Comparison of ENCODE assay signal across 22 cellular contexts in genomic region chr3:196138464-196138863, GRCh38. TPM values are rescaled to one million over a fixed set of nuclear protein-coding genes. Genes with fewer than 3 reads are reported as not detected.
DNase-seq lines count a peak whose midpoint lies in the region; ATAC-seq and TF ChIP-seq lines count a peak whose summit lies in the region.
"Had no signal": no experiment of that assay in that cellular context is flagged by ENCODE, and none has a peak within 500 bp of the region (broad histone marks: within the 10 kb centered on the region; RNA-seq: fewer than 3 reads in every experiment).

No MANE protein-coding gene starts in this region.

- H3K79me1 ChIP-seq in IMR-90 (ENCODE audit: low read depth in 1 of 2, low read length in 2 of 2): no peaks in the 10 kb centered on the region
- H3K79me1 ChIP-seq in trophoblast cell (ENCODE audit: low read length): peaks cover 14% of the 10 kb centered on the region

- H3K9me3 Mint-ChIP-seq in WTC11: no peaks in the 10 kb centered on the region
- no peaks in the 10 kb centered on the region for H3K9me3 Mint-ChIP-seq in activated CD8-positive, alpha-beta T cell treated with anti-CD3 and anti-CD28 coated beads for 36 hours
- H3K9me3 Mint-ChIP-seq: activated CD4-positive, alpha-beta T cell treated with anti-CD3 and anti-CD28 coated beads, Interleukin-2, amount 10 ng/mL, durations not matched to agents 24 days and 14 days; CD8-positive, alpha-beta T cell; naive thymus-derived CD4-positive, alpha-beta T cell; stimulated activated memory B cell treated with anti-CD40 and anti-IgM and Interleukin-4, amounts not matched to agents 10 μg/mL and 1 μg/mL and 100 μg/mL, for 72 hours had no signal

- H4K91ac ChIP-seq in IMR-90 (ENCODE audit: insufficient read depth, low read depth, low read length) (no peak overlapping the region), trophoblast cell (ENCODE audit: low read depth, low read length) (no peak overlapping the region)

- peak; percentile 60 for DNase-seq in IMR-90
- DNase-seq in WTC11 (ENCODE audit: low spot score): no peak
- DNase-seq in hepatocyte (ENCODE audit: low spot score): no peak
- DNase-seq in trophoblast cell: peak; percentile 76 to 91
- DNase-seq in NCI-H187 (lab: John Stamatoyannopoulos, UW): no peak
- no peak for DNase-seq in activated CD8-positive, alpha-beta T cell treated with anti-CD3 and anti-CD28 coated beads for 36 hours
- no peak for DNase-seq in mesenteric fat pad (ENCODE audit: low spot score)
- DNase-seq: activated CD4-positive, alpha-beta T cell treated with anti-CD3 and anti-CD28 coated beads, Interleukin-2, amount 10 ng/mL, durations not matched to agents 24 days and 14 days; activated effector memory CD4-positive, alpha-beta T cell treated with Interleukin-2 at 50 U/mL for 16 hours; CD8-positive, alpha-beta T cell; cortex of kidney; foreskin melanocyte; hippocampal formation; naive thymus-derived CD4-positive, alpha-beta T cell; NCI-H1048; NCI-H524; Right ventricle myocardium superior; stimulated activated CD4-positive, alpha-beta T cell treated with anti-CD3 and anti-CD28 coated beads, Interleukin-1b, Interleukin-23, amount 100 ng/mL, for 48 hours had no signal

- H3K23ac ChIP-seq in IMR-90 (ENCODE audit: low read depth, low read length) (no peak overlapping the region), trophoblast cell (ENCODE audit: low read length) (no peak overlapping the region)

- H3K4me2 ChIP-seq in IMR-90 (ENCODE audit: low read depth, low read length): peak overlapping the region; percentile 37
- H3K4me2 ChIP-seq in hepatocyte: peak overlapping the region; percentile 1
- no peak overlapping the region for H3K4me2 ChIP-seq in trophoblast cell (ENCODE audit: low read length)
- H3K4me2 ChIP-seq: KMS-11 had no signal

- H2AFZ ChIP-seq in IMR-90 (replicated peaks; ENCODE audit: low read length, poor library complexity): no peak overlapping the region
- H2AFZ ChIP-seq in hepatocyte: no peak overlapping the region
- H2AFZ ChIP-seq in trophoblast cell (ENCODE audit: insufficient read depth, low read length, poor library complexity): no peak overlapping the region
- H2AFZ ChIP-seq: parathyroid adenoma had no signal

- no peak overlapping the region for H3K4me3 ChIP-seq in IMR-90 (ENCODE audit: insufficient read depth, low read depth, low read length)
- H3K4me3 ChIP-seq in hepatocyte: no peak overlapping the region
- H3K4me3 ChIP-seq in trophoblast cell (ENCODE audit: low read depth, low read length): no peak overlapping the region

- TF ChIP-seq CTCF in IMR-90 (conservative IDR thresholded peaks at IDR 0.05; ENCODE audit: low read depth, low read length) (no peak), WTC11 (IDR thresholded peaks at IDR 0.05) (no peak), hepatocyte (IDR thresholded peaks at IDR 0.05; ENCODE audit: poor library complexity) (no peak)
- no peak for TF ChIP-seq CTCF in activated CD8-positive, alpha-beta T cell treated with anti-CD3 and anti-CD28 coated beads for 36 hours (IDR thresholded peaks at IDR 0.05)

- 0 out of 2 replicates have a peak overlapping the region, but pooled peaks have one; percentile 26 for H4K5ac ChIP-seq in IMR-90 (ENCODE audit: low read depth, low read length)

- no peaks in the 10 kb centered on the region for H3K9me3 ChIP-seq in IMR-90 (ENCODE audit: control insufficient read depth, insufficient read depth, low read length)
- H3K9me3 ChIP-seq in hepatocyte (ENCODE audit: low read depth): no peaks in the 10 kb centered on the region
- no peaks in the 10 kb centered on the region for H3K9me3 ChIP-seq in trophoblast cell (ENCODE audit: insufficient read depth, low read depth, low read length)

- peak overlapping the region; percentile 59 for H3K27ac Mint-ChIP-seq in WTC11
- no peak overlapping the region for H3K27ac Mint-ChIP-seq in activated CD8-positive, alpha-beta T cell treated with anti-CD3 and anti-CD28 coated beads for 36 hours
- H3K27ac Mint-ChIP-seq: activated CD4-positive, alpha-beta T cell treated with anti-CD3 and anti-CD28 coated beads, Interleukin-2, amount 10 ng/mL, durations not matched to agents 24 days and 14 days; CD8-positive, alpha-beta T cell; stimulated activated memory B cell treated with anti-CD40 and anti-IgM and Interleukin-4, amounts not matched to agents 10 μg/mL and 1 μg/mL and 100 μg/mL, for 72 hours had no signal

- H3K36me3 ChIP-seq in IMR-90 (ENCODE audit: control insufficient read depth, insufficient read depth, low read length) (no peaks in the 10 kb centered on the region), hepatocyte (replicated peaks; ENCODE audit: insufficient read depth, low read depth) (no peaks in the 10 kb centered on the region), trophoblast cell (ENCODE audit: control insufficient read depth in 1 of 2, insufficient read depth in 2 of 2, low read length in 2 of 2) (no peaks in the 10 kb centered on the region)

- no peak for TF ChIP-seq RAD21 in IMR-90 (IDR thresholded peaks at IDR 0.05; ENCODE audit: low read length)

- H2BK12ac ChIP-seq in trophoblast cell (ENCODE audit: low read length): no peak overlapping the region

- in situ Hi-C loops in IMR-90 (cut with MboI; ENCODE audit: low sequenced_read_pairs): no loop called here

- no peak overlapping the region for H2AK9ac ChIP-seq in IMR-90 (replicated peaks; ENCODE audit: low read depth, low read length, poor library complexity)

- H3K27ac ChIP-seq in IMR-90 (ENCODE audit: insufficient read depth, low read length) (peak overlapping the region; percentile 60; the same call in 1 of the 2 replicates), hepatocyte (peak overlapping the region; percentile 63), trophoblast cell (ENCODE audit: low read depth, low read length) (peak overlapping the region; percentile 21)
- H3K27ac ChIP-seq: KMS-11, parathyroid adenoma had no signal

- H2BK120ac ChIP-seq in IMR-90 (ENCODE audit: low read depth, low read length) (0 out of 2 replicates have a peak overlapping the region, but pooled peaks have one; percentile 12), trophoblast cell (ENCODE audit: insufficient read depth, low read length, poor library complexity) (no peak overlapping the region)

- H4K12ac ChIP-seq in trophoblast cell (ENCODE audit: low read depth, low read length): no peak overlapping the region

- H3K9ac ChIP-seq in IMR-90 (ENCODE audit: low read depth, low read length) (no peak overlapping the region), trophoblast cell (ENCODE audit: low read length) (no peak overlapping the region)
- H3K9ac ChIP-seq: KMS-11, parathyroid adenoma had no signal

- intact Hi-C loops in IMR-90 (cut with micrococcal nuclease): no loop called here
- intact Hi-C loops in activated CD8-positive, alpha-beta T cell treated with anti-CD3 and anti-CD28 coated beads for 36 hours (cut with micrococcal nuclease): no loop called here

- no peak overlapping the region for H3K4me3 Mint-ChIP-seq in WTC11
- no peak overlapping the region for H3K4me3 Mint-ChIP-seq in activated CD8-positive, alpha-beta T cell treated with anti-CD3 and anti-CD28 coated beads for 36 hours
- H3K4me3 Mint-ChIP-seq: activated CD4-positive, alpha-beta T cell treated with anti-CD3 and anti-CD28 coated beads, Interleukin-2, amount 10 ng/mL, durations not matched to agents 24 days and 14 days; CD8-positive, alpha-beta T cell; naive thymus-derived CD4-positive, alpha-beta T cell; stimulated activated memory B cell treated with anti-CD40 and anti-IgM and Interleukin-4, amounts not matched to agents 10 μg/mL and 1 μg/mL and 100 μg/mL, for 72 hours had no signal

- no peaks in the 10 kb centered on the region for H3K9me2 ChIP-seq in hepatocyte (replicated peaks; ENCODE audit: insufficient read depth)

- no peak for TF ChIP-seq POLR2A in IMR-90 (IDR thresholded peaks at IDR 0.05; ENCODE audit: low read depth, low read length)

- H3K14ac ChIP-seq in IMR-90 (replicated peaks; ENCODE audit: low read depth, low read length): no peak overlapping the region
- H3K14ac ChIP-seq in trophoblast cell (ENCODE audit: low read length): no peak overlapping the region

- CTCF ChIA-PET in IMR-90 (lab: Yijun Ruan, JAX) (no interaction called here), WTC11 (lab: Charles Lee) (interaction anchor here (1.2 kb wide), 1 partner anchor 21 kb away, joined by 3 read pairs; no protein-coding TSS in a partner anchor)
- CTCF ChIA-PET in activated CD8-positive, alpha-beta T cell treated with anti-CD3 and anti-CD28 coated beads for 36 hours (lab: Charles Lee): interaction anchor here (0.7 kb wide), 1 partner anchor 44 kb away, joined by 3 read pairs; no protein-coding TSS in a partner anchor

- H3K4me1 ChIP-seq in IMR-90 (ENCODE audit: control insufficient read depth, insufficient read depth, low read length) (peaks cover 12% of the 10 kb centered on the region), hepatocyte (ENCODE audit: insufficient read depth) (peaks cover 12% of the 10 kb centered on the region), trophoblast cell (ENCODE audit: control insufficient read depth in 1 of 2, insufficient read depth in 2 of 2, low read length in 2 of 2) (peaks cover 20 to 32% of the 10 kb centered on the region in 2 experiments)
- H3K4me1 ChIP-seq: parathyroid adenoma had no signal

- dilution Hi-C loops in IMR-90 (cut with HindIII; ENCODE audit: low sequenced_read_pairs, unreplicated experiment): no loop called here

- H2BK15ac ChIP-seq in IMR-90 (ENCODE audit: low read depth, low read length): no peak overlapping the region

- peaks cover 25% of the 10 kb centered on the region for H3K4me1 Mint-ChIP-seq in WTC11
- H3K4me1 Mint-ChIP-seq in activated CD8-positive, alpha-beta T cell treated with anti-CD3 and anti-CD28 coated beads for 36 hours (ENCODE audit: low read depth): peaks cover 9% of the 10 kb centered on the region

- no TSS peak for BruUV-seq in IMR-90 (replicated peaks; lab: Mats Ljungman, UMichigan)

- POLR2A ChIA-PET in IMR-90 (lab: Charles Lee; ENCODE audit: unreplicated experiment) (no interaction called here), WTC11 (lab: Charles Lee) (interaction anchor here (1.0 kb wide), 1 partner anchor 18 kb away, joined by 3 read pairs; no protein-coding TSS in a partner anchor)
- POLR2A ChIA-PET in activated CD8-positive, alpha-beta T cell treated with anti-CD3 and anti-CD28 coated beads for 36 hours (lab: Charles Lee): interaction anchor here (1.0 kb wide), 1 partner anchor 11 kb away, joined by 4 read pairs; no protein-coding TSS in a partner anchor

- no peaks in the 10 kb centered on the region for H3K36me3 Mint-ChIP-seq in WTC11
- H3K36me3 Mint-ChIP-seq in activated CD8-positive, alpha-beta T cell treated with anti-CD3 and anti-CD28 coated beads for 36 hours (ENCODE audit: low read depth): no peaks in the 10 kb centered on the region
- H3K36me3 Mint-ChIP-seq: CD8-positive, alpha-beta T cell; naive thymus-derived CD4-positive, alpha-beta T cell; stimulated activated memory B cell treated with anti-CD40 and anti-IgM and Interleukin-4, amounts not matched to agents 10 μg/mL and 1 μg/mL and 100 μg/mL, for 72 hours had no signal

- no peaks in the 10 kb centered on the region for H3K27me3 Mint-ChIP-seq in WTC11 (ENCODE audit: low read depth)
- no peaks in the 10 kb centered on the region for H3K27me3 Mint-ChIP-seq in activated CD8-positive, alpha-beta T cell treated with anti-CD3 and anti-CD28 coated beads for 36 hours
- H3K27me3 Mint-ChIP-seq: activated CD4-positive, alpha-beta T cell treated with anti-CD3 and anti-CD28 coated beads, Interleukin-2, amount 10 ng/mL, durations not matched to agents 24 days and 14 days; naive thymus-derived CD4-positive, alpha-beta T cell; stimulated activated memory B cell treated with anti-CD40 and anti-IgM and Interleukin-4, amounts not matched to agents 10 μg/mL and 1 μg/mL and 100 μg/mL, for 72 hours had no signal

- H3K4ac ChIP-seq in IMR-90 (ENCODE audit: low read depth, low read length) (no peak overlapping the region), trophoblast cell (ENCODE audit: low read depth, low read length) (no peak overlapping the region)

- H2BK20ac ChIP-seq in IMR-90 (ENCODE audit: low read depth, low read length): peak overlapping the region; percentile 35; the same call in 1 of the 2 replicates

- H2BK5ac ChIP-seq in IMR-90 (ENCODE audit: low read depth, low read length, poor library complexity, severe bottlenecking): peak overlapping the region; percentile 41
- no peak overlapping the region for H2BK5ac ChIP-seq in trophoblast cell (ENCODE audit: low read depth, low read length, poor library complexity)

- H3K9me1 ChIP-seq in IMR-90 (ENCODE audit: insufficient read depth, low read length): 0 out of 2 replicates have a peak, but pooled peaks cover 5% of the 10 kb centered on the region

- H3K18ac ChIP-seq in IMR-90 (ENCODE audit: low read depth, low read length): peak overlapping the region; percentile 27; the same call in 1 of the 2 replicates
- H3K18ac ChIP-seq in trophoblast cell (ENCODE audit: low read length): no peak overlapping the region

- H3K79me2 ChIP-seq in hepatocyte: no peaks in the 10 kb centered on the region
- no peaks in the 10 kb centered on the region for H3K79me2 ChIP-seq in trophoblast cell (ENCODE audit: control insufficient read depth, insufficient read depth, low read length, poor library complexity)
- H3K79me2 ChIP-seq: parathyroid adenoma had no signal

- no peak overlapping the region for H4K8ac ChIP-seq in IMR-90 (ENCODE audit: low read depth in 2 of 2, low read length in 2 of 2)
- H4K8ac ChIP-seq in trophoblast cell (ENCODE audit: low read depth, low read length): no peak overlapping the region

- WGBS in IMR-90 (ENCODE audit: extremely low coverage in 2 of 2, insufficient read length in 1 of 2), 2 experiments: no CpG with 5 or more reads among the region's 5 CpGs
- WGBS in hepatocyte (ENCODE audit: low lambda C conversion rate, missing lambda C conversion rate): 46% methylated on average over 5 of the region's 5 CpGs
- WGBS in trophoblast cell (ENCODE audit: extremely low coverage, insufficient coverage, insufficient read length): no CpG with 5 or more reads among the region's 5 CpGs

- H3K27me3 ChIP-seq in IMR-90 (ENCODE audit: control insufficient read depth, insufficient read depth, low read length) (no peaks in the 10 kb centered on the region), hepatocyte (no peaks in the 10 kb centered on the region), trophoblast cell (ENCODE audit: insufficient read depth, low read length) (no peaks in the 10 kb centered on the region)

- H2AK5ac ChIP-seq in IMR-90 (ENCODE audit: low read depth, low read length) (no peak overlapping the region; the same call in 1 of the 2 replicates), trophoblast cell (ENCODE audit: low read length) (no peak overlapping the region)

- H4K20me1 ChIP-seq in IMR-90 (ENCODE audit: insufficient read depth, low read length) (no peaks in the 10 kb centered on the region), hepatocyte (ENCODE audit: insufficient read depth, poor library complexity, severe bottlenecking) (no peaks in the 10 kb centered on the region)

- no peak overlapping the region for H3K56ac ChIP-seq in IMR-90 (ENCODE audit: extremely low read depth, insufficient read depth, low read length)

- ATAC-seq in IMR-90 (ENCODE audit: low read depth) (peak; percentile 61), WTC11 (no peak), HG02588 (IDR thresholded peaks at IDR 0.05; ENCODE audit: unreplicated experiment) (no peak)
- no peak for ATAC-seq in activated CD8-positive, alpha-beta T cell treated with anti-CD3 and anti-CD28 coated beads for 36 hours
- ATAC-seq: CD8-positive, alpha-beta T cell; naive thymus-derived CD4-positive, alpha-beta T cell; stimulated activated memory B cell treated with anti-CD40 and anti-IgM and Interleukin-4, amounts not matched to agents 10 μg/mL and 1 μg/mL and 100 μg/mL, for 72 hours had no signal

RNA-seq across cellular contexts. Expression of gene TFRC, which starts 56.6 kb away (rescaled TPM):
- total RNA-seq in IMR-90 (2012; rRNA removed): 156 and 207 TPM in 2 replicates
- polyA plus RNA-seq in IMR-90 (2012; rRNA removed): 57.1 and 78.6 TPM in 2 replicates
- polyA plus RNA-seq in IMR-90 (2012; cell fraction: cytosol; rRNA removed): 11.4 and 18.2 TPM in 2 replicates
- polyA plus RNA-seq in IMR-90 (2012; cell fraction: nucleus; rRNA removed; ENCODE audit: low replicate concordance): 4.6 and 55.9 TPM in 2 replicates
- 92.8 to 143 TPM (median 93.4 TPM) in 3 replicates for total RNA-seq in WTC11 (2021)
- 230 and 278 TPM in 2 replicates for total RNA-seq in hepatocyte
- polyA plus RNA-seq in hepatocyte: 136 and 137 TPM in 2 replicates
- polyA plus RNA-seq in trophoblast cell (2013): 57.9 and 61.0 TPM in 2 replicates
- total RNA-seq in activated CD8-positive, alpha-beta T cell treated with anti-CD3 and anti-CD28 coated beads for 36 hours: 100 to 1,000 TPM; 521 to 524 TPM
- 291 TPM for total RNA-seq in mesenteric fat pad

Comparison
In these comparisons a context has a peak if more than half of its experiments do, and no peak if none do; other contexts are left out.
1. DNase-seq: peak in IMR-90 (single experiment) and trophoblast cell (2 of 2); none in WTC11 (single experiment), hepatocyte (single experiment), NCI-H187 (0 of 2), activated CD8-positive, alpha-beta T cell treated with anti-CD3 and anti-CD28 coated beads for 36 hours (single experiment) and mesenteric fat pad (single experiment).
2. Peak in every context shown above with its lines, with median percentiles within 50 percentile points of each other: H3K27ac ChIP-seq.